In the genomic region with DNA sequence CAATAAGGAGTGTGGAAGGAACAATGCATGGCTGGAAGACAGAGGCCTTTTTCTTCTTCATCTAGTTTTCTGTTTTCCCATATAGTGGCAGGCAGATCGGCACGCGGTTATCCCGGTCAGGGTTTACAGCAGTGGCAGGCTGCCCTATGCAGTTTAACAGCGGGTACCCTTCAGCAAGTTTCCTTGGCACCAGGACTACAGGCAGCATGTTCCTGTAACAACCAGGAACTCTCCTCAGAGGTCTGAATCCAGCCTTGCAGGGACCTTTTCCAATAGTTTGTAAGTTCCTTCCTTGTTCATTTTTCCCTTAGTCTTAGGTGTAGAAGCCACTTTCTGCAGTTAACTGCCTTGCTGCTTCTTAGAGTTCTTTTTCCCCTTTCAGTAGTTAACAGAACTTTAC, we compare ENCODE assay signal across 27 cellular contexts.
"Had no signal": no experiment of that assay in that cellular context is flagged by ENCODE, and none has a peak within 500 bp of the region (broad histone marks: within the 10 kb centered on the region; RNA-seq: fewer than 3 reads in every experiment).

No MANE protein-coding gene starts in this region.

- DNase-seq: activated CD4-positive, alpha-beta T cell treated with anti-CD3 and anti-CD28 coated beads for 4 hours; activated CD4-positive, alpha-beta T cell treated with anti-CD3 and anti-CD28 coated beads, Interleukin-2, amount 50 U/mL, for 4 hours; activated gamma-delta T cell treated with Interleukin-2 at 50 U/mL for 16 hours; activated naive CD4-positive, alpha-beta T cell treated with anti-CD3 and anti-CD28 coated beads, Interleukin-2, amount 50 U/mL, for 16 hours; activated T-cell treated with anti-CD3 and anti-CD28 coated beads, Interleukin-2, amount 50 U/mL, for 4 hours; effector memory CD4-positive, alpha-beta T cell; erythroblast; naive thymus-derived CD8-positive, alpha-beta T cell; occipital lobe; stimulated activated CD4-positive, alpha-beta T cell treated with anti-CD3 and anti-CD28 coated beads, Interleukin-1b, Interleukin-23, amount 100 ng/mL, for 48 hours; stimulated activated CD4-positive, alpha-beta T cell treated with anti-CD3 and anti-CD28 coated beads, Interleukin-4, amount 100 ng/mL, for 4 hours; stimulated activated CD8-positive, alpha-beta memory T cell treated with anti-CD3 and anti-CD28 coated beads, Interleukin-4, amount 100 ng/mL, for 48 hours; stomach; T-cell; thyroid gland; upper lobe of left lung had no signal

- H3K4me3 Mint-ChIP-seq: activated T-cell treated with anti-CD3 and anti-CD28 coated beads, Interleukin-2, amount 50 U/mL, for 4 hours; activated T-helper 17 cell treated with anti-CD3 and anti-CD28 coated beads, Interleukin-2, amount 50 U/mL, for 72 hours; memory B cell; naive thymus-derived CD8-positive, alpha-beta T cell; neural progenitor cell; stimulated activated memory B cell treated with anti-CD40 and anti-IgM and Interleukin-4, amounts not matched to agents 10 μg/mL and 1 μg/mL and 100 μg/mL, for 72 hours; T-cell; T-helper 2 cell treated with Interferon-gamma antibody and Interleukin-4, amounts not matched to agents 5 μg/mL and 100 μg/mL, for 36 hours had no signal

- H3K27me3 ChIP-seq: gastroesophageal sphincter, left lung, neural progenitor cell, right atrium auricular region, stomach, thyroid gland, upper lobe of left lung, vagina had no signal

- H3K36me3 Mint-ChIP-seq: neural progenitor cell had no signal

- H3K36me3 ChIP-seq: gastroesophageal sphincter, left lung, neural progenitor cell, right atrium auricular region, stomach, thyroid gland, upper lobe of left lung, vagina had no signal

- H3K4me3 ChIP-seq: gastroesophageal sphincter, left lung, neural progenitor cell, right atrium auricular region, smooth muscle cell, stomach, thyroid gland, upper lobe of left lung, vagina had no signal

- H3K9me3 Mint-ChIP-seq: activated T-cell treated with anti-CD3 and anti-CD28 coated beads, Interleukin-2, amount 50 U/mL, for 4 hours; activated T-helper 17 cell treated with anti-CD3 and anti-CD28 coated beads, Interleukin-2, amount 50 U/mL, for 72 hours; memory B cell; stimulated activated memory B cell treated with anti-CD40 and anti-IgM and Interleukin-4, amounts not matched to agents 10 μg/mL and 1 μg/mL and 100 μg/mL, for 72 hours; T-cell; T-helper 2 cell treated with Interferon-gamma antibody and Interleukin-4, amounts not matched to agents 5 μg/mL and 100 μg/mL, for 36 hours had no signal

- H3K4me1 ChIP-seq: gastroesophageal sphincter, left lung, parathyroid adenoma, right atrium auricular region, thyroid gland, upper lobe of left lung, vagina had no signal

- ATAC-seq: activated T-cell treated with anti-CD3 and anti-CD28 coated beads, Interleukin-2, amount 50 U/mL, for 4 hours; activated T-helper 17 cell treated with anti-CD3 and anti-CD28 coated beads, Interleukin-2, amount 50 U/mL, for 72 hours; gastroesophageal sphincter; left lung; naive thymus-derived CD8-positive, alpha-beta T cell; stimulated activated memory B cell treated with anti-CD40 and anti-IgM and Interleukin-4, amounts not matched to agents 10 μg/mL and 1 μg/mL and 100 μg/mL, for 72 hours; T-cell had no signal

- H3K27me3 Mint-ChIP-seq: activated T-helper 17 cell treated with anti-CD3 and anti-CD28 coated beads, Interleukin-2, amount 50 U/mL, for 72 hours; naive thymus-derived CD8-positive, alpha-beta T cell; stimulated activated memory B cell treated with anti-CD40 and anti-IgM and Interleukin-4, amounts not matched to agents 10 μg/mL and 1 μg/mL and 100 μg/mL, for 72 hours; T-cell had no signal

- H3K4me1 Mint-ChIP-seq: activated T-helper 17 cell treated with anti-CD3 and anti-CD28 coated beads, Interleukin-2, amount 50 U/mL, for 72 hours; memory B cell; naive thymus-derived CD8-positive, alpha-beta T cell; stimulated activated memory B cell treated with anti-CD40 and anti-IgM and Interleukin-4, amounts not matched to agents 10 μg/mL and 1 μg/mL and 100 μg/mL, for 72 hours; T-cell had no signal

- H3K9me3 ChIP-seq: gastroesophageal sphincter, right atrium auricular region, thyroid gland, upper lobe of left lung, vagina had no signal

- H3K27ac ChIP-seq: gastroesophageal sphincter, left lung, neural progenitor cell, parathyroid adenoma, right atrium auricular region, stomach, thyroid gland, upper lobe of left lung, vagina had no signal

- H3K27ac Mint-ChIP-seq: activated T-helper 17 cell treated with anti-CD3 and anti-CD28 coated beads, Interleukin-2, amount 50 U/mL, for 72 hours; memory B cell; naive thymus-derived CD8-positive, alpha-beta T cell; neural progenitor cell; stimulated activated memory B cell treated with anti-CD40 and anti-IgM and Interleukin-4, amounts not matched to agents 10 μg/mL and 1 μg/mL and 100 μg/mL, for 72 hours; T-cell; T-helper 2 cell treated with Interferon-gamma antibody and Interleukin-4, amounts not matched to agents 5 μg/mL and 100 μg/mL, for 36 hours had no signal
